1 cellular context compared by ENCODE assay signal in the genomic region with DNA sequence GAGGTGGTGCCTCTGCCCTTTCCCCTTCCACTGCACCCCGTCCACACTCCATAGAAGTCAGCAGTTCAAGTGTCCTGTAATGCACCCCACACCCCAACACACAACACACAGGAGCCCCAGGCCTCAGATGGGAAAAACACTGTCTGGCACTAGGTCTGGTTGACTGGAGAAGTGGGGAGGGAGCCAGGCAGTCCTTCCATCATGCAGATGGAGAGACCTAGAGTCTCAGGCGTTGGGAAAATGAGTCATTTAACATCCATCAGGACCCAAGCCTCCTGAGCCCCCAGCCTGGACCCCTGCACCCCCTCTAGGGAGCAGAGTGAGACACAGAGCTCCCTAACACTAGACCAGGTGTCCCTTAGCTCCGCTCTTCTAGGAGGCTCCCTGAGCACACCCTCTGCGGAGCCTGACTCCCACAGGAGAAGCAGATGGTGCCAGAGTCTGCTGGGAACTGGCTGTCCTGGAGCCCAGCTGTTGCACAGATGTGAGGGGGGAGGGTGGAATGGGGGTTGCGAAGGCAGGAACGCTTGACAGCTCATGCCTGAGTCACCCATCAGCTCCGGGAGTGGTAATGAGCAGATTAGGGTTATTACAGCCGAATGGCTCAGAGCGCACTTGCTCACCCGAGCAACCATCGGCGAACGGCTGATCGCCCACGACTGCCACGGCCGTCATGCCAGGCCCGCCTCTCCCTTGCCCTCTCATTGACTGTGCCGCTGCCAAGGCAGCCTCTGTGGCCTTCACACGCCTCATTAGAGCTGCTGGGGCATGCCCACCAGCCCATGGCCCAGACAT.
A peak's percentile ranks its signal among the peaks of the same experiment; 100 is the strongest.
TF ChIP-seq lines count a peak whose summit lies in the region.

No MANE protein-coding gene starts in this region.

TF ChIP-seq in K562, 482 proteins besides CTCF, POLR2A, EP300 and RAD21 (continued from another document and continues in another):
- TF ChIP-seq, protein P1, sequence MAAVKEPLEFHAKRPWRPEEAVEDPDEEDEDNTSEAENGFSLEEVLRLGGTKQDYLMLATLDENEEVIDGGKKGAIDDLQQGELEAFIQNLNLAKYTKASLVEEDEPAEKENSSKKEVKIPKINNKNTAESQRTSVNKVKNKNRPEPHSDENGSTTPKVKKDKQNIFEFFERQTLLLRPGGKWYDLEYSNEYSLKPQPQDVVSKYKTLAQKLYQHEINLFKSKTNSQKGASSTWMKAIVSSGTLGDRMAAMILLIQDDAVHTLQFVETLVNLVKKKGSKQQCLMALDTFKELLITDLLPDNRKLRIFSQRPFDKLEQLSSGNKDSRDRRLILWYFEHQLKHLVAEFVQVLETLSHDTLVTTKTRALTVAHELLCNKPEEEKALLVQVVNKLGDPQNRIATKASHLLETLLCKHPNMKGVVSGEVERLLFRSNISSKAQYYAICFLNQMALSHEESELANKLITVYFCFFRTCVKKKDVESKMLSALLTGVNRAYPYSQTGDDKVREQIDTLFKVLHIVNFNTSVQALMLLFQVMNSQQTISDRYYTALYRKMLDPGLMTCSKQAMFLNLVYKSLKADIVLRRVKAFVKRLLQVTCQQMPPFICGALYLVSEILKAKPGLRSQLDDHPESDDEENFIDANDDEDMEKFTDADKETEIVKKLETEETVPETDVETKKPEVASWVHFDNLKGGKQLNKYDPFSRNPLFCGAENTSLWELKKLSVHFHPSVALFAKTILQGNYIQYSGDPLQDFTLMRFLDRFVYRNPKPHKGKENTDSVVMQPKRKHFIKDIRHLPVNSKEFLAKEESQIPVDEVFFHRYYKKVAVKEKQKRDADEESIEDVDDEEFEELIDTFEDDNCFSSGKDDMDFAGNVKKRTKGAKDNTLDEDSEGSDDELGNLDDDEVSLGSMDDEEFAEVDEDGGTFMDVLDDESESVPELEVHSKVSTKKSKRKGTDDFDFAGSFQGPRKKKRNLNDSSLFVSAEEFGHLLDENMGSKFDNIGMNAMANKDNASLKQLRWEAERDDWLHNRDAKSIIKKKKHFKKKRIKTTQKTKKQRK (IDR thresholded peaks at IDR 0.05; ENCODE audit: borderline replicate concordance, low read depth, low read length), result no peak
- TF ChIP-seq MCM7 (IDR thresholded peaks at IDR 0.05), result no peak
- TF ChIP-seq NONO (IDR thresholded peaks at IDR 0.05; ENCODE audit: low read depth in 2 of 2, low read length in 1 of 2), result no peak
- TF ChIP-seq HDAC8 (tag; IDR thresholded peaks at IDR 0.05), result no peak
- no peak for TF ChIP-seq ZBED1 (IDR thresholded peaks at IDR 0.05)
- peak in 1 of 2 experiments; percentile 17; a peak in 2 of 4 replicates for TF ChIP-seq NRF1 (conservative IDR thresholded peaks at IDR 0.05 in 1 of 2, IDR thresholded peaks at IDR 0.05 in 1 of 2)
- TF ChIP-seq, protein P2, sequence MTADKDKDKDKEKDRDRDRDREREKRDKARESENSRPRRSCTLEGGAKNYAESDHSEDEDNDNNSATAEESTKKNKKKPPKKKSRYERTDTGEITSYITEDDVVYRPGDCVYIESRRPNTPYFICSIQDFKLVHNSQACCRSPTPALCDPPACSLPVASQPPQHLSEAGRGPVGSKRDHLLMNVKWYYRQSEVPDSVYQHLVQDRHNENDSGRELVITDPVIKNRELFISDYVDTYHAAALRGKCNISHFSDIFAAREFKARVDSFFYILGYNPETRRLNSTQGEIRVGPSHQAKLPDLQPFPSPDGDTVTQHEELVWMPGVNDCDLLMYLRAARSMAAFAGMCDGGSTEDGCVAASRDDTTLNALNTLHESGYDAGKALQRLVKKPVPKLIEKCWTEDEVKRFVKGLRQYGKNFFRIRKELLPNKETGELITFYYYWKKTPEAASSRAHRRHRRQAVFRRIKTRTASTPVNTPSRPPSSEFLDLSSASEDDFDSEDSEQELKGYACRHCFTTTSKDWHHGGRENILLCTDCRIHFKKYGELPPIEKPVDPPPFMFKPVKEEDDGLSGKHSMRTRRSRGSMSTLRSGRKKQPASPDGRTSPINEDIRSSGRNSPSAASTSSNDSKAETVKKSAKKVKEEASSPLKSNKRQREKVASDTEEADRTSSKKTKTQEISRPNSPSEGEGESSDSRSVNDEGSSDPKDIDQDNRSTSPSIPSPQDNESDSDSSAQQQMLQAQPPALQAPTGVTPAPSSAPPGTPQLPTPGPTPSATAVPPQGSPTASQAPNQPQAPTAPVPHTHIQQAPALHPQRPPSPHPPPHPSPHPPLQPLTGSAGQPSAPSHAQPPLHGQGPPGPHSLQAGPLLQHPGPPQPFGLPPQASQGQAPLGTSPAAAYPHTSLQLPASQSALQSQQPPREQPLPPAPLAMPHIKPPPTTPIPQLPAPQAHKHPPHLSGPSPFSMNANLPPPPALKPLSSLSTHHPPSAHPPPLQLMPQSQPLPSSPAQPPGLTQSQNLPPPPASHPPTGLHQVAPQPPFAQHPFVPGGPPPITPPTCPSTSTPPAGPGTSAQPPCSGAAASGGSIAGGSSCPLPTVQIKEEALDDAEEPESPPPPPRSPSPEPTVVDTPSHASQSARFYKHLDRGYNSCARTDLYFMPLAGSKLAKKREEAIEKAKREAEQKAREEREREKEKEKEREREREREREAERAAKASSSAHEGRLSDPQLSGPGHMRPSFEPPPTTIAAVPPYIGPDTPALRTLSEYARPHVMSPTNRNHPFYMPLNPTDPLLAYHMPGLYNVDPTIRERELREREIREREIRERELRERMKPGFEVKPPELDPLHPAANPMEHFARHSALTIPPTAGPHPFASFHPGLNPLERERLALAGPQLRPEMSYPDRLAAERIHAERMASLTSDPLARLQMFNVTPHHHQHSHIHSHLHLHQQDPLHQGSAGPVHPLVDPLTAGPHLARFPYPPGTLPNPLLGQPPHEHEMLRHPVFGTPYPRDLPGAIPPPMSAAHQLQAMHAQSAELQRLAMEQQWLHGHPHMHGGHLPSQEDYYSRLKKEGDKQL (CRISPR knock-in tag; IDR thresholded peaks at IDR 0.05; ENCODE audit: borderline replicate concordance), result no peak
- TF ChIP-seq NFIC (IDR thresholded peaks at IDR 0.05), result peak; percentile 78
- TF ChIP-seq OTX1 (CRISPR knock-in tag; IDR thresholded peaks at IDR 0.05), result no peak
- TF ChIP-seq, protein P3, sequence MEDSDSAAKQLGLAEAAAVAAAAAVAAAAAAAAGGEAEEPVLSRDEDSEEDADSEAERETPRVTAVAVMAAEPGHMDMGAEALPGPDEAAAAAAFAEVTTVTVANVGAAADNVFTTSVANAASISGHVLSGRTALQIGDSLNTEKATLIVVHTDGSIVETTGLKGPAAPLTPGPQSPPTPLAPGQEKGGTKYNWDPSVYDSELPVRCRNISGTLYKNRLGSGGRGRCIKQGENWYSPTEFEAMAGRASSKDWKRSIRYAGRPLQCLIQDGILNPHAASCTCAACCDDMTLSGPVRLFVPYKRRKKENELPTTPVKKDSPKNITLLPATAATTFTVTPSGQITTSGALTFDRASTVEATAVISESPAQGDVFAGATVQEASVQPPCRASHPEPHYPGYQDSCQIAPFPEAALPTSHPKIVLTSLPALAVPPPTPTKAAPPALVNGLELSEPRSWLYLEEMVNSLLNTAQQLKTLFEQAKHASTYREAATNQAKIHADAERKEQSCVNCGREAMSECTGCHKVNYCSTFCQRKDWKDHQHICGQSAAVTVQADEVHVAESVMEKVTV (CRISPR knock-in tag; IDR thresholded peaks at IDR 0.05), result no peak
- TF ChIP-seq, protein P4, sequence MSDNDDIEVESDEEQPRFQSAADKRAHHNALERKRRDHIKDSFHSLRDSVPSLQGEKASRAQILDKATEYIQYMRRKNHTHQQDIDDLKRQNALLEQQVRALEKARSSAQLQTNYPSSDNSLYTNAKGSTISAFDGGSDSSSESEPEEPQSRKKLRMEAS (CRISPR knock-in tag; IDR thresholded peaks at IDR 0.05), result peak; percentile 73
- TF ChIP-seq STAT5A (IDR thresholded peaks at IDR 0.05; ENCODE audit: borderline replicate concordance, low read length), result peak; percentile 55
- no peak for TF ChIP-seq ZC3H4 (CRISPR knock-in tag; IDR thresholded peaks at IDR 0.05; ENCODE audit: borderline replicate concordance)
- no peak for TF ChIP-seq ADNP (tag; IDR thresholded peaks at IDR 0.05)
- no peak for TF ChIP-seq MCM2 (IDR thresholded peaks at IDR 0.05; ENCODE audit: low read depth)
- TF ChIP-seq ZC3H11A (IDR thresholded peaks at IDR 0.05; ENCODE audit: low read depth, low read length), result no peak
- TF ChIP-seq PRMT5 (CRISPR knock-in tag; IDR thresholded peaks at IDR 0.05), result no peak
- TF ChIP-seq PCBP2 (IDR thresholded peaks at IDR 0.05; ENCODE audit: low read depth, low read length, poor library complexity, severe bottlenecking), result no peak
- no peak for TF ChIP-seq SRSF1 (IDR thresholded peaks at IDR 0.05; ENCODE audit: low read depth, low read length)
- TF ChIP-seq, protein P5, sequence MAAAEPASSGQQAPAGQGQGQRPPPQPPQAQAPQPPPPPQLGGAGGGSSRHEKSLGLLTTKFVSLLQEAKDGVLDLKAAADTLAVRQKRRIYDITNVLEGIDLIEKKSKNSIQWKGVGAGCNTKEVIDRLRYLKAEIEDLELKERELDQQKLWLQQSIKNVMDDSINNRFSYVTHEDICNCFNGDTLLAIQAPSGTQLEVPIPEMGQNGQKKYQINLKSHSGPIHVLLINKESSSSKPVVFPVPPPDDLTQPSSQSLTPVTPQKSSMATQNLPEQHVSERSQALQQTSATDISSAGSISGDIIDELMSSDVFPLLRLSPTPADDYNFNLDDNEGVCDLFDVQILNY (CRISPR knock-in tag; IDR thresholded peaks at IDR 0.05), result no peak
- TF ChIP-seq LCOR (CRISPR knock-in tag; IDR thresholded peaks at IDR 0.05), result no peak
- TF ChIP-seq EWSR1 (IDR thresholded peaks at IDR 0.05; ENCODE audit: borderline replicate concordance, low read depth, partially characterized antibody), result no peak
- TF ChIP-seq, protein P6, sequence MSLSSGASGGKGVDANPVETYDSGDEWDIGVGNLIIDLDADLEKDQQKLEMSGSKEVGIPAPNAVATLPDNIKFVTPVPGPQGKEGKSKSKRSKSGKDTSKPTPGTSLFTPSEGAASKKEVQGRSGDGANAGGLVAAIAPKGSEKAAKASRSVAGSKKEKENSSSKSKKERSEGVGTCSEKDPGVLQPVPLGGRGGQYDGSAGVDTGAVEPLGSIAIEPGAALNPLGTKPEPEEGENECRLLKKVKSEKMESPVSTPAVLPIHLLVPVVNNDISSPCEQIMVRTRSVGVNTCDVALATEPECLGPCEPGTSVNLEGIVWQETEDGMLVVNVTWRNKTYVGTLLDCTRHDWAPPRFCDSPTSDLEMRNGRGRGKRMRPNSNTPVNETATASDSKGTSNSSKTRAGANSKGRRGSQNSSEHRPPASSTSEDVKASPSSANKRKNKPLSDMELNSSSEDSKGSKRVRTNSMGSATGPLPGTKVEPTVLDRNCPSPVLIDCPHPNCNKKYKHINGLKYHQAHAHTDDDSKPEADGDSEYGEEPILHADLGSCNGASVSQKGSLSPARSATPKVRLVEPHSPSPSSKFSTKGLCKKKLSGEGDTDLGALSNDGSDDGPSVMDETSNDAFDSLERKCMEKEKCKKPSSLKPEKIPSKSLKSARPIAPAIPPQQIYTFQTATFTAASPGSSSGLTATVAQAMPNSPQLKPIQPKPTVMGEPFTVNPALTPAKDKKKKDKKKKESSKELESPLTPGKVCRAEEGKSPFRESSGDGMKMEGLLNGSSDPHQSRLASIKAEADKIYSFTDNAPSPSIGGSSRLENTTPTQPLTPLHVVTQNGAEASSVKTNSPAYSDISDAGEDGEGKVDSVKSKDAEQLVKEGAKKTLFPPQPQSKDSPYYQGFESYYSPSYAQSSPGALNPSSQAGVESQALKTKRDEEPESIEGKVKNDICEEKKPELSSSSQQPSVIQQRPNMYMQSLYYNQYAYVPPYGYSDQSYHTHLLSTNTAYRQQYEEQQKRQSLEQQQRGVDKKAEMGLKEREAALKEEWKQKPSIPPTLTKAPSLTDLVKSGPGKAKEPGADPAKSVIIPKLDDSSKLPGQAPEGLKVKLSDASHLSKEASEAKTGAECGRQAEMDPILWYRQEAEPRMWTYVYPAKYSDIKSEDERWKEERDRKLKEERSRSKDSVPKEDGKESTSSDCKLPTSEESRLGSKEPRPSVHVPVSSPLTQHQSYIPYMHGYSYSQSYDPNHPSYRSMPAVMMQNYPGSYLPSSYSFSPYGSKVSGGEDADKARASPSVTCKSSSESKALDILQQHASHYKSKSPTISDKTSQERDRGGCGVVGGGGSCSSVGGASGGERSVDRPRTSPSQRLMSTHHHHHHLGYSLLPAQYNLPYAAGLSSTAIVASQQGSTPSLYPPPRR (CRISPR knock-in tag; IDR thresholded peaks at IDR 0.05; ENCODE audit: borderline replicate concordance), result no peak
- TF ChIP-seq, protein P7, sequence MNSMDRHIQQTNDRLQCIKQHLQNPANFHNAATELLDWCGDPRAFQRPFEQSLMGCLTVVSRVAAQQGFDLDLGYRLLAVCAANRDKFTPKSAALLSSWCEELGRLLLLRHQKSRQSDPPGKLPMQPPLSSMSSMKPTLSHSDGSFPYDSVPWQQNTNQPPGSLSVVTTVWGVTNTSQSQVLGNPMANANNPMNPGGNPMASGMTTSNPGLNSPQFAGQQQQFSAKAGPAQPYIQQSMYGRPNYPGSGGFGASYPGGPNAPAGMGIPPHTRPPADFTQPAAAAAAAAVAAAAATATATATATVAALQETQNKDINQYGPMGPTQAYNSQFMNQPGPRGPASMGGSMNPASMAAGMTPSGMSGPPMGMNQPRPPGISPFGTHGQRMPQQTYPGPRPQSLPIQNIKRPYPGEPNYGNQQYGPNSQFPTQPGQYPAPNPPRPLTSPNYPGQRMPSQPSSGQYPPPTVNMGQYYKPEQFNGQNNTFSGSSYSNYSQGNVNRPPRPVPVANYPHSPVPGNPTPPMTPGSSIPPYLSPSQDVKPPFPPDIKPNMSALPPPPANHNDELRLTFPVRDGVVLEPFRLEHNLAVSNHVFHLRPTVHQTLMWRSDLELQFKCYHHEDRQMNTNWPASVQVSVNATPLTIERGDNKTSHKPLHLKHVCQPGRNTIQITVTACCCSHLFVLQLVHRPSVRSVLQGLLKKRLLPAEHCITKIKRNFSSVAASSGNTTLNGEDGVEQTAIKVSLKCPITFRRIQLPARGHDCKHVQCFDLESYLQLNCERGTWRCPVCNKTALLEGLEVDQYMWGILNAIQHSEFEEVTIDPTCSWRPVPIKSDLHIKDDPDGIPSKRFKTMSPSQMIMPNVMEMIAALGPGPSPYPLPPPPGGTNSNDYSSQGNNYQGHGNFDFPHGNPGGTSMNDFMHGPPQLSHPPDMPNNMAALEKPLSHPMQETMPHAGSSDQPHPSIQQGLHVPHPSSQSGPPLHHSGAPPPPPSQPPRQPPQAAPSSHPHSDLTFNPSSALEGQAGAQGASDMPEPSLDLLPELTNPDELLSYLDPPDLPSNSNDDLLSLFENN (IDR thresholded peaks at IDR 0.05; ENCODE audit: low read depth in 2 of 2, low read length in 2 of 2), result 0 out of 4 replicates have a peak, but pooled peaks of 1 of the 2 experiments have one; percentile 33
- no peak for TF ChIP-seq SRSF9 (IDR thresholded peaks at IDR 0.05; ENCODE audit: borderline replicate concordance, low read depth, low read length)
- TF ChIP-seq, protein P8, sequence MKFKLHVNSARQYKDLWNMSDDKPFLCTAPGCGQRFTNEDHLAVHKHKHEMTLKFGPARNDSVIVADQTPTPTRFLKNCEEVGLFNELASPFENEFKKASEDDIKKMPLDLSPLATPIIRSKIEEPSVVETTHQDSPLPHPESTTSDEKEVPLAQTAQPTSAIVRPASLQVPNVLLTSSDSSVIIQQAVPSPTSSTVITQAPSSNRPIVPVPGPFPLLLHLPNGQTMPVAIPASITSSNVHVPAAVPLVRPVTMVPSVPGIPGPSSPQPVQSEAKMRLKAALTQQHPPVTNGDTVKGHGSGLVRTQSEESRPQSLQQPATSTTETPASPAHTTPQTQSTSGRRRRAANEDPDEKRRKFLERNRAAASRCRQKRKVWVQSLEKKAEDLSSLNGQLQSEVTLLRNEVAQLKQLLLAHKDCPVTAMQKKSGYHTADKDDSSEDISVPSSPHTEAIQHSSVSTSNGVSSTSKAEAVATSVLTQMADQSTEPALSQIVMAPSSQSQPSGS (CRISPR knock-in tag; IDR thresholded peaks at IDR 0.05), result no peak; the same call in 1 of the 2 replicates
- no peak for TF ChIP-seq EHMT2 (IDR thresholded peaks at IDR 0.05)
- no peak for TF ChIP-seq STAT5B (CRISPR knock-in tag; IDR thresholded peaks at IDR 0.05)
- TF ChIP-seq HNRNPLL (IDR thresholded peaks at IDR 0.05; ENCODE audit: low read depth, low read length, poor library complexity, severe bottlenecking), result no peak
- TF ChIP-seq ZNF431 (CRISPR knock-in tag; IDR thresholded peaks at IDR 0.05), result no peak
